Comparison of ENCODE assay signal across 1 cellular context in genomic region chr3:11350374-11350773, GRCh38.
TF ChIP-seq lines count a peak whose summit lies in the region.

No MANE protein-coding gene starts in this region.

TF ChIP-seq in A549, 52 proteins besides CTCF, POLR2A, EP300 and RAD21 (continued from another document):
- TF ChIP-seq HDAC2 (IDR thresholded peaks at IDR 0.05) (no peak), PHF8 (IDR thresholded peaks at IDR 0.05; ENCODE audit: borderline replicate concordance, low read depth) (no peak), ESRRA (IDR thresholded peaks at IDR 0.05; ENCODE audit: borderline replicate concordance, low read length) (no peak), MAZ (IDR thresholded peaks at IDR 0.05; ENCODE audit: borderline replicate concordance, low read depth, low read length) (no peak), ATOH8 (CRISPR knock-in tag; IDR thresholded peaks at IDR 0.05; ENCODE audit: low read depth) (no peak), BCL3 (IDR thresholded peaks at IDR 0.05) (no peak), NR3C1 (IDR thresholded peaks at IDR 0.05) (no peak), E2F6 (IDR thresholded peaks at IDR 0.05; ENCODE audit: borderline replicate concordance, low read depth) (no peak)
TF ChIP-seq in A549: peak in this region for 0.
